13 cellular contexts compared by ENCODE assay signal in genomic region chr5:758698-759053, GRCh38. TPM values are rescaled to one million over a fixed set of nuclear protein-coding genes. Genes with fewer than 3 reads are reported as not detected.
A peak's percentile ranks its signal among the peaks of the same experiment; 100 is the strongest.
DNase-seq lines count a peak whose midpoint lies in the region; ATAC-seq and TF ChIP-seq lines count a peak whose summit lies in the region.
"Had no signal": no experiment of that assay in that cellular context is flagged by ENCODE, and none has a peak within 500 bp of the region (broad histone marks: within the 10 kb centered on the region; RNA-seq: fewer than 3 reads in every experiment).

No MANE protein-coding gene starts in this region.

- H3K9me3 ChIP-seq in esophagus squamous epithelium (no peaks in the 10 kb centered on the region), muscle layer of duodenum (ENCODE audit: control insufficient read depth in 1 of 2, low read length in 2 of 2) (no peaks in the 10 kb centered on the region), aorta (ENCODE audit: control insufficient read depth, low read length) (no peaks in the 10 kb centered on the region)

- H3K4me3 ChIP-seq in esophagus squamous epithelium (peak overlapping the region in 3 of 4 donors; percentile 14 to 59 (median 17)), muscle layer of duodenum (ENCODE audit: low read depth in 1 of 2, low read length in 2 of 2) (peak overlapping the region; percentile 31 to 55), aorta (ENCODE audit: low read length in 2 of 2) (no peak overlapping the region), lower leg skin (ENCODE audit: low read depth, poor library complexity, severe bottlenecking) (no peak overlapping the region)

- TF ChIP-seq CTCF in esophagus squamous epithelium (IDR thresholded peaks at IDR 0.05): no peak
- TF ChIP-seq CTCF in lower leg skin (IDR thresholded peaks at IDR 0.05): no peak

- no peaks in the 10 kb centered on the region for H3K27me3 ChIP-seq in esophagus squamous epithelium
- H3K27me3 ChIP-seq in muscle layer of duodenum (ENCODE audit: low read depth, low read length): no peaks in the 10 kb centered on the region
- no peaks in the 10 kb centered on the region for H3K27me3 ChIP-seq in aorta (ENCODE audit: control insufficient read depth in 1 of 2, insufficient read depth in 2 of 2, low read length in 1 of 2)

- intact Hi-C loops in esophagus squamous epithelium (cut with DNase I) (loop anchor here (5.0 kb wide), 1 partner anchor 84 kb away; no protein-coding TSS in a partner anchor), aorta (cut with DNase I) (no loop called here), lower leg skin (cut with DNase I; ENCODE audit: low total_unique reads) (no loop called here)

- TF ChIP-seq POLR2A in esophagus squamous epithelium (IDR thresholded peaks at IDR 0.05): no peak
- no peak for TF ChIP-seq POLR2A in lower leg skin (IDR thresholded peaks at IDR 0.05)

- H3K27ac ChIP-seq in esophagus squamous epithelium (peak overlapping the region; percentile 53 to 79 (median 74)), muscle layer of duodenum (ENCODE audit: low read length) (peak overlapping the region; percentile 67), aorta (ENCODE audit: low read depth in 1 of 2, low read length in 2 of 2) (no peak overlapping the region)
- H3K27ac ChIP-seq: foreskin keratinocyte had no signal

- WGBS in esophagus squamous epithelium, 2 donors: 53 to 58% methylated on average over 15 of the region's 15 CpGs
- WGBS in aorta, 2 donors: 78 to 91% methylated on average over 15 of the region's 15 CpGs
- WGBS in lower leg skin, 2 donors: 62 to 64% methylated on average over 15 of the region's 15 CpGs

- H3K4me1 ChIP-seq in esophagus squamous epithelium: peaks cover 36 to 59% (median 44%) of the 10 kb centered on the region in 3 donors
- H3K4me1 ChIP-seq in muscle layer of duodenum (ENCODE audit: control insufficient read depth in 1 of 2, insufficient read depth in 2 of 2, low read length in 2 of 2): peaks cover 23 to 45% of the 10 kb centered on the region in 2 donors
- no peaks in the 10 kb centered on the region for H3K4me1 ChIP-seq in aorta (ENCODE audit: control insufficient read depth in 1 of 2, insufficient read depth in 2 of 2, low read length in 2 of 2)
- H3K4me1 ChIP-seq: foreskin keratinocyte had no signal

- no peak for ATAC-seq in aorta (ENCODE audit: low FRiP score)

- DNase-seq in activated effector memory CD4-positive, alpha-beta T cell treated with anti-CD3 and anti-CD28 coated beads, Interleukin-2, amount 50 U/mL, for 16 hours: peak; percentile 71
- no peak for DNase-seq in activated effector memory CD4-positive, alpha-beta T cell treated with Interleukin-2 at 50 U/mL for 16 hours
- DNase-seq in esophagus squamous epithelium (lab: John Stamatoyannopoulos, UW) (no peak), aorta (peak; percentile 39 to 87), lower leg skin (ENCODE audit: low spot score in 2 of 2) (no peak), HT-29 (ENCODE audit: low spot score) (no peak), COR-L47 (lab: John Stamatoyannopoulos, UW) (no peak)
- DNase-seq: GDM1, GOT3, NCI-H524 treated with DMSO at 0.1 percent for 48 hours had no signal

- H3K36me3 ChIP-seq in esophagus squamous epithelium (no peaks in the 10 kb centered on the region), muscle layer of duodenum (ENCODE audit: control insufficient read depth in 1 of 2, insufficient read depth in 2 of 2, low read length in 2 of 2) (peaks cover 0 to under 1% of the 10 kb centered on the region in 2 donors), aorta (ENCODE audit: control insufficient read depth in 1 of 2, insufficient read depth in 2 of 2, low read length in 1 of 2) (no peaks in the 10 kb centered on the region)

RNA-seq across cellular contexts. Expression of gene ZDHHC11B, which starts 25.9 kb away (rescaled TPM):
- total RNA-seq in esophagus squamous epithelium: 1 to 10 TPM in 3 of 4 donors, under 1 TPM in 1; 0.44 to 4.6 (median 2.7) TPM
- total RNA-seq in aorta: 10 to 100 TPM in 1 of 2 donors, 1 to 10 TPM in 1; 5.9 to 17.7 TPM
- 1 to 10 TPM; 2.0 to 4.5 TPM for polyA plus RNA-seq in aorta
- 10 to 100 TPM in 1 of 4 donors, 1 to 10 TPM in 3; 2.5 to 19.0 (median 4.7) TPM for total RNA-seq in lower leg skin
- total RNA-seq in HT-29 (2014; rRNA removed; shearing (Covaris generic)): 3.7 and 5.2 TPM in 2 replicates
- total RNA-seq: foreskin keratinocyte, M059J had no signal
- polyA plus RNA-seq: foreskin keratinocyte had no signal

Comparison
In these comparisons a context has a peak if more than half of its experiments do, and no peak if none do; other contexts are left out.
1. DNase-seq: peak in activated effector memory CD4-positive, alpha-beta T cell treated with anti-CD3 and anti-CD28 coated beads, Interleukin-2, amount 50 U/mL, for 16 hours (single experiment) and aorta (2 of 2); none in activated effector memory CD4-positive, alpha-beta T cell treated with Interleukin-2 at 50 U/mL for 16 hours (single experiment), esophagus squamous epithelium (single experiment), lower leg skin (0 of 2), HT-29 (single experiment) and COR-L47 (single experiment).
2. H3K27ac ChIP-seq: peak in esophagus squamous epithelium (4 of 4) and muscle layer of duodenum (single experiment); none in aorta (0 of 2).
3. H3K4me3 ChIP-seq: peak in esophagus squamous epithelium (3 of 4) and muscle layer of duodenum (2 of 2); none in aorta (0 of 2) and lower leg skin (single experiment).